1 cellular context compared by ENCODE assay signal in genomic region chr15:67148196-67148701, GRCh38.
A peak's percentile ranks its signal among the peaks of the same experiment; 100 is the strongest.
TF ChIP-seq lines count a peak whose summit lies in the region.

No MANE protein-coding gene starts in this region.

TF ChIP-seq in HEK293, 187 proteins besides CTCF, POLR2A, EP300 and RAD21 (continued from another document):
- no peak for TF ChIP-seq TSHZ1 (tag by site-specific recombination; IDR thresholded peaks at IDR 0.05; ENCODE audit: borderline replicate concordance)
- no peak for TF ChIP-seq ZNF211 (tag by site-specific recombination; IDR thresholded peaks at IDR 0.05; ENCODE audit: low read depth)
- no peak for TF ChIP-seq KLF7 (tag by site-specific recombination; IDR thresholded peaks at IDR 0.05; ENCODE audit: borderline replicate concordance)
- peak; percentile 58 for TF ChIP-seq OSR2 (tag by site-specific recombination; IDR thresholded peaks at IDR 0.05)
- peak; percentile 39 for TF ChIP-seq PRDM6 (tag by site-specific recombination; IDR thresholded peaks at IDR 0.05)
